11 cellular contexts compared by ENCODE assay signal in genomic region chr20:37880726-37881591, GRCh38. TPM values are rescaled to one million over a fixed set of nuclear protein-coding genes. Genes with fewer than 3 reads are reported as not detected.
DNase-seq lines count a peak whose midpoint lies in the region; ATAC-seq and TF ChIP-seq lines count a peak whose summit lies in the region.
"Had no signal": no experiment of that assay in that cellular context is flagged by ENCODE, and none has a peak within 500 bp of the region (broad histone marks: within the 10 kb centered on the region; RNA-seq: fewer than 3 reads in every experiment).

No MANE protein-coding gene starts in this region.

- H3K9ac ChIP-seq in neural progenitor cell, result no peak overlapping the region

- H3K4me1 ChIP-seq in neural progenitor cell, result no peaks in the 10 kb centered on the region

- H3K27me3 Mint-ChIP-seq in endothelial cell (ENCODE audit: unreplicated experiment) (no peaks in the 10 kb centered on the region), neural progenitor cell (ENCODE audit: insufficient read depth, low read depth) (peaks cover 4% of the 10 kb centered on the region)

- ATAC-seq in stimulated activated effector memory CD8-positive, alpha-beta T cell treated with anti-CD3 and anti-CD28 coated beads, Interleukin-12 subunit alpha, Interleukin-12 subunit beta, amount 100 ng/mL, for 72 hours, result no peak

- H3K36me3 ChIP-seq in neural progenitor cell, result no peaks in the 10 kb centered on the region

- no peaks in the 10 kb centered on the region for H3K27me3 ChIP-seq in neural progenitor cell

- H3K4me1 Mint-ChIP-seq in endothelial cell (ENCODE audit: unreplicated experiment), result peaks cover 2% of the 10 kb centered on the region
- peaks cover 35% of the 10 kb centered on the region for H3K4me1 Mint-ChIP-seq in neural progenitor cell
- H3K4me1 Mint-ChIP-seq in stimulated activated effector memory CD8-positive, alpha-beta T cell treated with anti-CD3 and anti-CD28 coated beads, Interleukin-12 subunit alpha, Interleukin-12 subunit beta, amount 100 ng/mL, for 72 hours, result no peaks in the 10 kb centered on the region
- H3K4me1 Mint-ChIP-seq: CD4-positive, alpha-beta memory T cell had no signal

- TF ChIP-seq CTCF in endothelial cell (IDR thresholded peaks at IDR 0.05; ENCODE audit: unreplicated experiment), result no peak
- TF ChIP-seq CTCF in neural progenitor cell (IDR thresholded peaks at IDR 0.05), result no peak

- DNase-seq in DMS53 (lab: John Stamatoyannopoulos, UW) (peak; percentile 83), NCI-H2171 treated with DMSO at 0.1 percent for 48 hours (lab: John Stamatoyannopoulos, UW) (peak; percentile 74), endothelial cell (ENCODE audit: low spot score) (peak; percentile 26), neural progenitor cell (ENCODE audit: low spot score) (no peak), EL (no peak), GOT3 (lab: John Stamatoyannopoulos, UW) (no peak)
- no peak for DNase-seq in stimulated activated effector memory CD8-positive, alpha-beta T cell treated with anti-CD3 and anti-CD28 coated beads, Interleukin-12 subunit alpha, Interleukin-12 subunit beta, amount 100 ng/mL, for 72 hours (ENCODE audit: low spot score in 2 of 2)
- no peak for DNase-seq in activated T-cell treated with anti-CD3 and anti-CD28 coated beads, Interleukin-2, amount 50 U/mL, for 1 hour
- DNase-seq: CD4-positive, alpha-beta memory T cell; esophagus squamous epithelium; Kasumi-1 had no signal

- H3K4me3 Mint-ChIP-seq in endothelial cell (ENCODE audit: unreplicated experiment) (no peak overlapping the region), neural progenitor cell (no peak overlapping the region)
- no peak overlapping the region for H3K4me3 Mint-ChIP-seq in stimulated activated effector memory CD8-positive, alpha-beta T cell treated with anti-CD3 and anti-CD28 coated beads, Interleukin-12 subunit alpha, Interleukin-12 subunit beta, amount 100 ng/mL, for 72 hours
- H3K4me3 Mint-ChIP-seq: CD4-positive, alpha-beta memory T cell had no signal

- no peaks in the 10 kb centered on the region for H3K79me2 ChIP-seq in neural progenitor cell (ENCODE audit: low read depth)

- no peak overlapping the region for H3K27ac Mint-ChIP-seq in endothelial cell (ENCODE audit: unreplicated experiment)
- H3K27ac Mint-ChIP-seq in neural progenitor cell, result peak overlapping the region; percentile 40
- H3K27ac Mint-ChIP-seq in stimulated activated effector memory CD8-positive, alpha-beta T cell treated with anti-CD3 and anti-CD28 coated beads, Interleukin-12 subunit alpha, Interleukin-12 subunit beta, amount 100 ng/mL, for 72 hours, result no peak overlapping the region
- H3K27ac Mint-ChIP-seq: CD4-positive, alpha-beta memory T cell had no signal

- no peak overlapping the region for H3K27ac ChIP-seq in neural progenitor cell
- H3K27ac ChIP-seq: esophagus squamous epithelium had no signal

- H3K9me3 Mint-ChIP-seq in endothelial cell (ENCODE audit: unreplicated experiment) (no peaks in the 10 kb centered on the region), neural progenitor cell (no peaks in the 10 kb centered on the region)
- no peaks in the 10 kb centered on the region for H3K9me3 Mint-ChIP-seq in stimulated activated effector memory CD8-positive, alpha-beta T cell treated with anti-CD3 and anti-CD28 coated beads, Interleukin-12 subunit alpha, Interleukin-12 subunit beta, amount 100 ng/mL, for 72 hours

- no peak overlapping the region for H3K4me3 ChIP-seq in neural progenitor cell
- H3K4me3 ChIP-seq: esophagus squamous epithelium had no signal

- H3K9me3 ChIP-seq in neural progenitor cell (ENCODE audit: low read depth), result no peaks in the 10 kb centered on the region
- H3K9me3 ChIP-seq: esophagus squamous epithelium had no signal

- H3K36me3 Mint-ChIP-seq in endothelial cell (ENCODE audit: low read depth, unreplicated experiment), result peaks cover 7% of the 10 kb centered on the region
- no peaks in the 10 kb centered on the region for H3K36me3 Mint-ChIP-seq in neural progenitor cell
- H3K36me3 Mint-ChIP-seq in stimulated activated effector memory CD8-positive, alpha-beta T cell treated with anti-CD3 and anti-CD28 coated beads, Interleukin-12 subunit alpha, Interleukin-12 subunit beta, amount 100 ng/mL, for 72 hours, result peaks cover 5% of the 10 kb centered on the region
- H3K36me3 Mint-ChIP-seq: CD4-positive, alpha-beta memory T cell had no signal

- peaks cover 2% of the 10 kb centered on the region for H4K20me1 ChIP-seq in neural progenitor cell (ENCODE audit: low read depth)

- H3K4me2 ChIP-seq in neural progenitor cell, result no peak overlapping the region

- no peaks in the 10 kb centered on the region for H3F3A ChIP-seq in neural progenitor cell (ENCODE audit: low read depth)

- H2AFZ ChIP-seq in neural progenitor cell (replicated peaks), result no peak overlapping the region

RNA-seq across cellular contexts. Expression of gene VSTM2L, which starts 22.0 kb away (rescaled TPM):
- total RNA-seq in endothelial cell (ENCODE audit: unreplicated experiment) (1.6 TPM), neural progenitor cell (ENCODE audit: low replicate concordance) (2.9 and 13.8 TPM in 2 replicates)
- total RNA-seq: CD4-positive, alpha-beta memory T cell had no signal

Comparison
In these comparisons a context has a peak if more than half of its experiments do, and no peak if none do; other contexts are left out.
1. DNase-seq: peak in DMS53 (single experiment), NCI-H2171 treated with DMSO at 0.1 percent for 48 hours (single experiment) and endothelial cell (single experiment); none in neural progenitor cell (single experiment), EL (single experiment), stimulated activated effector memory CD8-positive, alpha-beta T cell treated with anti-CD3 and anti-CD28 coated beads, Interleukin-12 subunit alpha, Interleukin-12 subunit beta, amount 100 ng/mL, for 72 hours (0 of 2), activated T-cell treated with anti-CD3 and anti-CD28 coated beads, Interleukin-2, amount 50 U/mL, for 1 hour (single experiment) and GOT3 (single experiment).